Comparison of ENCODE assay signal across 8 cellular contexts in genomic region chrX:106706466-106706865, GRCh38. TPM values are rescaled to one million over a fixed set of nuclear protein-coding genes. Genes with fewer than 3 reads are reported as not detected.
"Had no signal": no experiment of that assay in that cellular context is flagged by ENCODE, and none has a peak within 500 bp of the region (broad histone marks: within the 10 kb centered on the region; RNA-seq: fewer than 3 reads in every experiment).

No MANE protein-coding gene starts in this region.

- ATAC-seq: GM12878 had no signal

- DNase-seq: GDM1, GF-D8 had no signal

- FAIRE-seq: G401.6, GM12892, GM18507, GM19239 had no signal

- H3K4me3 ChIP-seq: GM12878 had no signal

RNA-seq across cellular contexts. Expression of gene RNF128, which starts 20.0 kb away (rescaled TPM):
- total RNA-seq: G401 had no signal
- polyA plus RNA-seq: GM12878 had no signal
